In genomic region chr5:102483736-102484135, GRCh38 we compare ENCODE assay signal across 25 cellular contexts. TPM values are rescaled to one million over a fixed set of nuclear protein-coding genes. Genes with fewer than 3 reads are reported as not detected.
DNase-seq lines count a peak whose midpoint lies in the region; ATAC-seq and TF ChIP-seq lines count a peak whose summit lies in the region.
"Had no signal": no experiment of that assay in that cellular context is flagged by ENCODE, and none has a peak within 500 bp of the region (broad histone marks: within the 10 kb centered on the region; RNA-seq: fewer than 3 reads in every experiment).

No MANE protein-coding gene starts in this region.

- H4K20me1 ChIP-seq in mammary epithelial cell (ENCODE audit: insufficient read depth, low read length): no peaks in the 10 kb centered on the region

- DNase-seq in NOMO-1 (lab: John Stamatoyannopoulos, UW; ENCODE audit: unreplicated experiment in 2 of 2) (peak; percentile 52 to 53), mammary epithelial cell (peak; percentile 57), renal cortical epithelial cell (ENCODE audit: low read depth) (peak; percentile 14), mesendoderm (no peak), right lobe of liver (no peak), islet precursor cell (no peak)
- DNase-seq: activated CD4-positive, CD25-positive, alpha-beta regulatory T cell treated with anti-CD3 and anti-CD28 coated beads, Interleukin-2, amount 50 U/mL, for 72 hours; activated CD8-positive, alpha-beta T cell treated with anti-CD3 and anti-CD28 coated beads, Interleukin-2, amount 10 ng/mL, durations not matched to agents 7 days and 5 days; activated gamma-delta T cell; adrenal gland; CD4-positive, alpha-beta T cell; endodermal cell; head of caudate nucleus; midbrain; natural killer cell; NCI-H1092; NK-92 treated with Interleukin-12 subunit alpha and Interleukin-12 subunit beta, amount 100 ng/mL, for 24 hours; SHP77 had no signal

- no peak overlapping the region for H3K18ac ChIP-seq in mesendoderm (ENCODE audit: low read length)

- H2BK5ac ChIP-seq in mesendoderm (ENCODE audit: low read length): no peak overlapping the region

- no peak overlapping the region for H2BK120ac ChIP-seq in mesendoderm (ENCODE audit: low read depth, low read length)

- peak; percentile 48 for ATAC-seq in GM18867 (IDR thresholded peaks at IDR 0.05; ENCODE audit: unreplicated experiment)
- ATAC-seq in right lobe of liver: no peak
- no peak for ATAC-seq in GM19452 (IDR thresholded peaks at IDR 0.05; ENCODE audit: unreplicated experiment)
- ATAC-seq: activated CD8-positive, alpha-beta T cell treated with anti-CD3 and anti-CD28 coated beads, Interleukin-2, amount 10 ng/mL, durations not matched to agents 7 days and 5 days; left lobe of liver; natural killer cell had no signal

- H3K79me2 ChIP-seq in mammary epithelial cell (ENCODE audit: insufficient read depth, low read length): no peaks in the 10 kb centered on the region
- H3K79me2 ChIP-seq in mesendoderm (ENCODE audit: control insufficient read depth, insufficient read depth, low read length): no peaks in the 10 kb centered on the region

- H3K79me1 ChIP-seq in mesendoderm (ENCODE audit: low read length): no peaks in the 10 kb centered on the region

- no peak overlapping the region for H4K8ac ChIP-seq in mesendoderm (ENCODE audit: low read depth, low read length)

- H3K9me3 ChIP-seq in mammary epithelial cell (replicated peaks; ENCODE audit: insufficient read depth, low read length) (no peaks in the 10 kb centered on the region), right lobe of liver (no peaks in the 10 kb centered on the region)
- H3K9me3 ChIP-seq: adrenal gland had no signal

- H2BK15ac ChIP-seq in mesendoderm (replicated peaks; ENCODE audit: low read depth): no peak overlapping the region

- H3K23ac ChIP-seq in mesendoderm (ENCODE audit: low read length): no peak overlapping the region

- WGBS in mammary epithelial cell (ENCODE audit: low coverage, missing lambda C conversion rate): 27% methylated on average over 2 of the region's 2 CpGs
- no CpG with 5 or more reads among the region's 2 CpGs for WGBS in mesendoderm (ENCODE audit: extremely low coverage, insufficient coverage, low lambda C conversion rate)
- 32% methylated on average over 2 of the region's 2 CpGs for WGBS in right lobe of liver (ENCODE audit: insufficient coverage, low coverage, low lambda C conversion rate, missing lambda C conversion rate)

- no peak overlapping the region for H3K4ac ChIP-seq in mesendoderm (ENCODE audit: low read depth, low read length)

- no peak overlapping the region for H3K56ac ChIP-seq in mesendoderm (ENCODE audit: low read length)

- TF ChIP-seq CTCF in mammary epithelial cell (conservative IDR thresholded peaks at IDR 0.05 in 1 of 2, IDR thresholded peaks at IDR 0.05 in 1 of 2; ENCODE audit: extremely low read depth in 1 of 2, insufficient read depth in 1 of 2, low read depth in 1 of 2, low read length in 2 of 2): no peak
- TF ChIP-seq CTCF in right lobe of liver (IDR thresholded peaks at IDR 0.05): no peak

- H3K4me1 ChIP-seq in mammary epithelial cell (ENCODE audit: insufficient read depth, low read length) (no peaks in the 10 kb centered on the region), mesendoderm (ENCODE audit: control insufficient read depth, low read depth, low read length) (no peaks in the 10 kb centered on the region), right lobe of liver (no peaks in the 10 kb centered on the region)
- H3K4me1 ChIP-seq: adrenal gland had no signal

- intact Hi-C loops in mammary epithelial cell (cut with micrococcal nuclease) (no loop called here), right lobe of liver (cut with DNase I) (no loop called here)

- H3K27ac ChIP-seq in mammary epithelial cell (ENCODE audit: insufficient read depth, low read depth, low read length) (no peak overlapping the region), mesendoderm (ENCODE audit: low read depth, low read length) (no peak overlapping the region), right lobe of liver (no peak overlapping the region)
- H3K27ac ChIP-seq: adrenal gland, coronary artery had no signal

- no peak overlapping the region for H3K9ac ChIP-seq in mammary epithelial cell (ENCODE audit: insufficient read depth, low read length)
- no peak overlapping the region for H3K9ac ChIP-seq in mesendoderm (ENCODE audit: low read length)

- no peak for TF ChIP-seq POLR2A in right lobe of liver (IDR thresholded peaks at IDR 0.05)

- dilution Hi-C loops in mammary epithelial cell (cut with HindIII; ENCODE audit: low sequenced_read_pairs): no loop called here

- H3K27me3 ChIP-seq in mammary epithelial cell (ENCODE audit: insufficient read depth, low read length): no peaks in the 10 kb centered on the region
- no peaks in the 10 kb centered on the region for H3K27me3 ChIP-seq in mesendoderm (ENCODE audit: insufficient read depth, low read length, poor library complexity)
- H3K27me3 ChIP-seq in right lobe of liver: no peaks in the 10 kb centered on the region
- H3K27me3 ChIP-seq: adrenal gland had no signal

- H3K4me2 ChIP-seq in mammary epithelial cell (ENCODE audit: insufficient read depth, low read depth, low read length): no peak overlapping the region
- no peak overlapping the region for H3K4me2 ChIP-seq in mesendoderm (ENCODE audit: low read length)

- H3K36me3 ChIP-seq in mammary epithelial cell (ENCODE audit: insufficient read depth, low read length): no peaks in the 10 kb centered on the region
- H3K36me3 ChIP-seq in mesendoderm (ENCODE audit: control insufficient read depth, insufficient read depth, low read length): no peaks in the 10 kb centered on the region
- H3K36me3 ChIP-seq in right lobe of liver: no peaks in the 10 kb centered on the region
- H3K36me3 ChIP-seq: adrenal gland had no signal

- H3K4me3 ChIP-seq in mammary epithelial cell (replicated peaks in 1 of 3; ENCODE audit: insufficient read depth in 1 of 3, low read depth in 2 of 3, low read length in 3 of 3): no peak overlapping the region
- H3K4me3 ChIP-seq in mesendoderm (ENCODE audit: low read length): no peak overlapping the region
- no peak overlapping the region for H3K4me3 ChIP-seq in right lobe of liver
- H3K4me3 ChIP-seq: adrenal gland, coronary artery had no signal

- BruUV-seq in mammary epithelial cell (replicated peaks; lab: Mats Ljungman, UMichigan): no TSS peak

- no peak overlapping the region for H2AFZ ChIP-seq in mammary epithelial cell (ENCODE audit: low read depth, low read length)

- CTCF ChIA-PET in mammary epithelial cell (lab: Charles Lee; ENCODE audit: low non-redundant PET): interaction anchor here (0.7 kb wide), 1 partner anchor 65 kb away, joined by 4 read pairs; no protein-coding TSS in a partner anchor

- in situ Hi-C loops in mammary epithelial cell (cut with MboI; ENCODE audit: low sequenced_read_pairs in 2 of 2): no loop called here

- no peak overlapping the region for H4K5ac ChIP-seq in mesendoderm (ENCODE audit: low read length)

- H2AK5ac ChIP-seq in mesendoderm (ENCODE audit: low read length): no peak overlapping the region

RNA-seq across cellular contexts. Expression of gene SLCO6A1, which starts 15.1 kb away (rescaled TPM):
- total RNA-seq in mammary epithelial cell: not detected
- polyA plus RNA-seq in mammary epithelial cell: not detected
- polyA minus RNA-seq in mammary epithelial cell: not detected
- total RNA-seq in renal cortical epithelial cell: 0.10 TPM in 1 of 2 replicates, not detected in the other
- 0.06 TPM for polyA plus RNA-seq in mesendoderm (2013, experiment 1 of 2)
- polyA plus RNA-seq in mesendoderm (2013, experiment 2 of 2): not detected
- total RNA-seq in right lobe of liver: not detected
- total RNA-seq: activated CD8-positive, alpha-beta T cell treated with anti-CD3 and anti-CD28 coated beads, Interleukin-2, amount 10 ng/mL, durations not matched to agents 7 days and 5 days; adrenal gland; CD4-positive, alpha-beta T cell; fibroblast of lung; G401; left lobe of liver; natural killer cell; NCI-H460 had no signal
- polyA plus RNA-seq: fibroblast of lung had no signal

Comparison
In these comparisons a context has a peak if more than half of its experiments do, and no peak if none do; other contexts are left out.
1. DNase-seq: peak in NOMO-1 (2 of 2), mammary epithelial cell (single experiment) and renal cortical epithelial cell (single experiment); none in mesendoderm (single experiment), right lobe of liver (0 of 3) and islet precursor cell (single experiment).